In genomic region chr6:53358440-53359087, GRCh38 we compare ENCODE assay signal across 1 cellular context.
TF ChIP-seq lines count a peak whose summit lies in the region.

No MANE protein-coding gene starts in this region.

TF ChIP-seq in K562, 482 proteins besides CTCF, POLR2A, EP300 and RAD21 (continued from another document and continues in another):
- no peak for TF ChIP-seq ZBTB5 (IDR thresholded peaks at IDR 0.05)
- TF ChIP-seq HDAC8 (tag; IDR thresholded peaks at IDR 0.05): 0 out of 2 replicates have a peak, but pooled peaks have one; percentile 18
- TF ChIP-seq ZNF445 (CRISPR knock-in tag; IDR thresholded peaks at IDR 0.05; ENCODE audit: low read depth): no peak
- TF ChIP-seq ZNF121 (CRISPR knock-in tag; conservative IDR thresholded peaks at IDR 0.05): peak; percentile 99
- 0 out of 2 replicates have a peak, but pooled peaks have one; percentile 14 for TF ChIP-seq ZNF584 (CRISPR knock-in tag; IDR thresholded peaks at IDR 0.05; ENCODE audit: low read depth)
- TF ChIP-seq NFATC3 (IDR thresholded peaks at IDR 0.05): no peak
- TF ChIP-seq PHB (CRISPR knock-in tag; IDR thresholded peaks at IDR 0.05): no peak
- TF ChIP-seq BRD9 (IDR thresholded peaks at IDR 0.05; ENCODE audit: low read depth, partially characterized antibody): peak; percentile 61
- no peak for TF ChIP-seq ILF3 (IDR thresholded peaks at IDR 0.05; ENCODE audit: borderline replicate concordance)
- TF ChIP-seq ZBTB12 (CRISPR knock-in tag; IDR thresholded peaks at IDR 0.05): no peak
- no peak for TF ChIP-seq ZNF277 (CRISPR knock-in tag; IDR thresholded peaks at IDR 0.05; ENCODE audit: borderline replicate concordance)
- no peak for TF ChIP-seq TCF7L2 (IDR thresholded peaks at IDR 0.05; ENCODE audit: low read depth, low read length)
- TF ChIP-seq ZNF175 (CRISPR knock-in tag; IDR thresholded peaks at IDR 0.05; ENCODE audit: low read depth): no peak
- peak; percentile 37; the same call in 1 of the 2 replicates for TF ChIP-seq NR2C1 (IDR thresholded peaks at IDR 0.05)
- TF ChIP-seq NR2C1 (tag; IDR thresholded peaks at IDR 0.05): peak; percentile 66; the same call in 1 of the 2 replicates
- no peak for TF ChIP-seq ARHGAP35 (IDR thresholded peaks at IDR 0.05; ENCODE audit: partially characterized antibody)
- peak; percentile 35 to 52; a peak in 1 of 4 replicates for TF ChIP-seq MLLT1 (IDR thresholded peaks at IDR 0.05)
- no peak for TF ChIP-seq ZNF184 (CRISPR knock-in tag; IDR thresholded peaks at IDR 0.05)
- TF ChIP-seq ZNF668 (CRISPR knock-in tag; IDR thresholded peaks at IDR 0.05): peak; percentile 57; the same call in 1 of the 2 replicates
- TF ChIP-seq SFPQ (IDR thresholded peaks at IDR 0.05; ENCODE audit: low read depth, low read length): no peak
- TF ChIP-seq JUN (IDR thresholded peaks at IDR 0.05; ENCODE audit: borderline replicate concordance, low read depth, low read length): no peak
- no peak for TF ChIP-seq JUN (CRISPR knock-in tag; IDR thresholded peaks at IDR 0.05; ENCODE audit: borderline replicate concordance)
- TF ChIP-seq TFAP4 (CRISPR knock-in tag; IDR thresholded peaks at IDR 0.05; ENCODE audit: borderline replicate concordance): no peak
- TF ChIP-seq PPARD (CRISPR knock-in tag; IDR thresholded peaks at IDR 0.05): no peak
- no peak for TF ChIP-seq ZBTB33 (CRISPR knock-in tag; IDR thresholded peaks at IDR 0.05)
- TF ChIP-seq ZNF133 (CRISPR knock-in tag; IDR thresholded peaks at IDR 0.05): no peak
- TF ChIP-seq ZBTB7A (IDR thresholded peaks at IDR 0.05; ENCODE audit: borderline replicate concordance, control insufficient read depth, low read depth, low read length): no peak
- TF ChIP-seq HCFC1 (IDR thresholded peaks at IDR 0.05; ENCODE audit: low read depth, low read length): no peak
- no peak for TF ChIP-seq RB1 (IDR thresholded peaks at IDR 0.05; ENCODE audit: low read depth)
- TF ChIP-seq MGA (IDR thresholded peaks at IDR 0.05): peak; percentile 80
- TF ChIP-seq CBFA2T3 (IDR thresholded peaks at IDR 0.05): no peak
- TF ChIP-seq TAF9B (IDR thresholded peaks at IDR 0.05; ENCODE audit: partially characterized antibody): peak; percentile 53
- TF ChIP-seq ZNF511 (CRISPR knock-in tag; IDR thresholded peaks at IDR 0.05): no peak
- no peak for TF ChIP-seq RFX5 (IDR thresholded peaks at IDR 0.05; ENCODE audit: low read depth, low read length)
- TF ChIP-seq ETV5 (CRISPR knock-in tag; IDR thresholded peaks at IDR 0.05; ENCODE audit: low read depth): 0 out of 2 replicates have a peak, but pooled peaks have one; percentile 26
